ENCODE assay signal across 9 cellular contexts in the genomic region with DNA sequence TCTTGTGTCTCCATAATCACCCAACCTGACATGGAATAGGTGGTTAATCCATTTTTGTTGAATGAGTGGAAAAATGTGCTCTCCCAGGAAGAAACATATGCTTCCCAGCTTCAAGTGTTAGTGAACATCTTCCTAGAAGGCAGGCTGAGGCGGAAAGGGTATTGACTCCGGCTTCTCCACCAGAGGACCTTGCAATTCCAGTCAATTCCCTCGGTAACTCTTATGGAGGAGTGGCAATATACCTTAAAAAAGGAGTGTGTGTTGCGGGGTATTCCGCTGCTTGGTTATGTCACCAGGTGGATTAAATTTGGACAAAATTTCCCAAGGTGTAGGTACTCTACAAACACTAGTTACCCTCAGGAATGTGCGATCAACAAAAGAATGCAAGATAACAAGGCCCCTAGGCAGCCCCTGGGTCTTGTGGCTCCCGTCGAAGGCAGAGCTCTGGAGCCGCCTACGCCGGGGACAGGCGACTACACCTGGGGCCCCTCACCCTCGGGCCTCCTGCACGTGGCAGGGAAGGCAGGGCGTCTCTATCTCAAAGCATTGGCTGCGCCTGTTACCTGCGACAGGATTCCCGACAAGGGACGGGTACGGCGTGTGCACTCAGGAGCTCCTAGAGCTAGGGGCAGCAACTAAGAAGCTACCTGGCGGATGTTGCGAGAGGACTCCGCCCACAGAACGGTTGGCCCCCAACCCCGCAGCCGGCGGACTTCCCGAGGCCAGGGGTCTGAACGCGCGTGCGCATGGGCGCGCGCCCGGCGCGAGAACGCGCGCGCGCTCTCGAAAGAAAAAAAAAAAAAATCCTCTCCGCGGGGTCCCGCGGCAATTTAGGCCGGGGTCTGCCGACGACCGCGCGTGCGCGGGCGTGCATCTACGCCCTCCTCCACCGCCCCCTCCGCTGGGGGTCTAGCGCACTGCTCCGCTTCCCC. TPM values are rescaled to one million over a fixed set of nuclear protein-coding genes. Genes with fewer than 3 reads are reported as not detected.
A peak's percentile ranks its signal among the peaks of the same experiment; 100 is the strongest.
DNase-seq lines count a peak whose midpoint lies in the region; ATAC-seq and TF ChIP-seq lines count a peak whose summit lies in the region.
"Had no signal": no experiment of that assay in that cellular context is flagged by ENCODE, and none has a peak within 500 bp of the region (broad histone marks: within the 10 kb centered on the region; RNA-seq: fewer than 3 reads in every experiment).

A gene (minus strand): TSS at position 659 of the 932 bp plus-strand sequence. CDS start 8,355 bp downstream, outside the sequence.

- H3K27me3 ChIP-seq in Caco-2 (replicated peaks; ENCODE audit: control insufficient read depth, insufficient read depth, low read length) (no peaks in the 10 kb centered on the region), H9 (ENCODE audit: insufficient read depth, low read length) (no peaks in the 10 kb centered on the region), lower lobe of right lung (ENCODE audit: low read depth) (no peaks in the 10 kb centered on the region)

- no peak within 1 kb of the TSS for H3K23ac ChIP-seq in H9 (ENCODE audit: insufficient read length, low read depth, low read length)

- intact Hi-C loops in Caco-2 (cut with micrococcal nuclease; ENCODE audit: unreplicated experiment) (loop anchor here (1.0 to 2.0 kb wide), 4 partner anchors 35 to 431 kb away; no protein-coding TSS in a partner anchor), activated B cell treated with CpG ODN at 0.5 μM for 24 hours (cut with micrococcal nuclease) (loop anchor here (1.0 to 10.0 kb wide), 3 partner anchors 318 to 1029 kb away; a partner anchor contains a TSS), lower lobe of right lung (cut with DNase I) (no loop called here)

- no peaks in the 10 kb centered on the region for H3K9me3 Mint-ChIP-seq in Caco-2 (ENCODE audit: unreplicated experiment)
- no peaks in the 10 kb centered on the region; a peak in 1 of 5 replicates for H3K9me3 Mint-ChIP-seq in H9
- no peaks in the 10 kb centered on the region for H3K9me3 Mint-ChIP-seq in activated B cell treated with CpG ODN at 0.5 μM for 24 hours

- POLR2A ChIA-PET in Caco-2 (lab: Charles Lee) (interaction anchor here (0.6 to 3.4 kb wide), 21 partner anchors 12 to 1778 kb away, joined by 3 to 102 read pairs (median 5); a partner anchor contains a TSS), activated B cell treated with CpG ODN at 0.5 μM for 24 hours (lab: Charles Lee) (interaction anchor here (0.5 to 8.0 kb wide), 39 partner anchors 14 to 925 kb away, joined by 3 to 126 read pairs (median 6); a partner anchor contains a TSS)

- H2BK12ac ChIP-seq in H9 (ENCODE audit: insufficient read length, low read depth, low read length): no peak within 1 kb of the TSS

- no peaks in the 10 kb centered on the region for H3K36me3 ChIP-seq in Caco-2 (ENCODE audit: control insufficient read depth, insufficient read depth, low read length)
- no peaks in the 10 kb centered on the region for H3K36me3 ChIP-seq in lower lobe of right lung

- H3K23me2 ChIP-seq in H9 (ENCODE audit: insufficient read length, low read depth, low read length, poor library complexity, severe bottlenecking): peaks cover 10% of the 10 kb centered on the region

- H3K4me1 Mint-ChIP-seq in Caco-2 (ENCODE audit: low read depth, unreplicated experiment): peaks cover 23% of the 10 kb centered on the region
- H3K4me1 Mint-ChIP-seq in H9: peaks cover 33 to 35% of the 10 kb centered on the region in 2 experiments
- peaks cover 52% of the 10 kb centered on the region for H3K4me1 Mint-ChIP-seq in activated B cell treated with CpG ODN at 0.5 μM for 24 hours

- peak within 1 kb of the TSS; percentile 12 for H3K18ac ChIP-seq in H9 (ENCODE audit: insufficient read length, low read depth, low read length)

- H2BK20ac ChIP-seq in H9 (ENCODE audit: low read depth, low read length, poor library complexity, severe bottlenecking): no peak within 1 kb of the TSS

- TF ChIP-seq CTCF in Caco-2 (IDR thresholded peaks at IDR 0.05; ENCODE audit: insufficient read depth in 1 of 2, low read depth in 1 of 2, low read length in 1 of 2, severe bottlenecking in 1 of 2, unreplicated experiment in 1 of 2): no peak
- TF ChIP-seq CTCF in H9 (conservative IDR thresholded peaks at IDR 0.05): peak; percentile 29; the same call in 2 of the 3 replicates
- no peak for TF ChIP-seq CTCF in activated B cell treated with CpG ODN at 0.5 μM for 24 hours (IDR thresholded peaks at IDR 0.05)
- peak; percentile 30 for TF ChIP-seq CTCF in choroid plexus epithelial cell (conservative IDR thresholded peaks at IDR 0.05; ENCODE audit: low read depth, low read length)
- TF ChIP-seq CTCF in lower lobe of right lung (IDR thresholded peaks at IDR 0.05): no peak

- TSS peak; percentile 92 for BruUV-seq in Caco-2 (replicated peaks; lab: Mats Ljungman, UMichigan)

- no peak within 1 kb of the TSS for H2BK120ac ChIP-seq in H9 (ENCODE audit: low read depth, low read length, poor library complexity, severe bottlenecking)

- no peak within 1 kb of the TSS for H2BK15ac ChIP-seq in H9 (ENCODE audit: low read depth, low read length)

- H3K9ac ChIP-seq in H9 (ENCODE audit: extremely low read depth, insufficient read length, low read length): peak within 1 kb of the TSS; percentile 62

- DNase-seq in Caco-2 (peak; percentile 92 to 94), H9 (peak; percentile 95), NCI-H1694 treated with DMSO at 0.1 percent for 48 hours (lab: John Stamatoyannopoulos, UW) (peak; percentile 62), activated B cell treated with CpG ODN at 0.5 μM for 24 hours (no peak), choroid plexus epithelial cell (ENCODE audit: low read depth) (peak; percentile 37), lower lobe of right lung (peak; percentile 62)
- DNase-seq in stimulated activated CD8-positive, alpha-beta memory T cell treated with anti-CD3 and anti-CD28 coated beads, Interleukin-2, amount 100 ng/mL, for 48 hours (ENCODE audit: low read depth in 2 of 2): peak; percentile 12 to 13

- H3K27ac ChIP-seq in H9 (ENCODE audit: insufficient read length, low read depth, low read length) (peak within 1 kb of the TSS; percentile 32), lower lobe of right lung (peak within 1 kb of the TSS; percentile 80)

- H3K4ac ChIP-seq in H9 (ENCODE audit: low read depth, low read length): no peak within 1 kb of the TSS

- peak within 1 kb of the TSS; percentile 93 for H3K4me2 ChIP-seq in H9 (ENCODE audit: insufficient read depth, insufficient read length, low read length)

- no peak within 1 kb of the TSS for H2AFZ ChIP-seq in H9 (ENCODE audit: low read length)

- H3K27ac Mint-ChIP-seq in Caco-2 (ENCODE audit: unreplicated experiment) (peak within 1 kb of the TSS; percentile 88), H9 (peak within 1 kb of the TSS; percentile 96 to 99 (median 97)), activated B cell treated with CpG ODN at 0.5 μM for 24 hours (peak within 1 kb of the TSS; percentile 94)

- H3K56ac ChIP-seq in H9 (ENCODE audit: insufficient read length, low read depth, low read length): no peak within 1 kb of the TSS

- H3K14ac ChIP-seq in H9 (ENCODE audit: insufficient read depth, low read length): peak within 1 kb of the TSS; percentile 81

- H3K4me1 ChIP-seq in Caco-2 (peaks cover 20% of the 10 kb centered on the region), H9 (ENCODE audit: insufficient read depth, low read length) (peaks cover 13% of the 10 kb centered on the region; the same call in 1 of the 2 replicates), lower lobe of right lung (peaks cover 16% of the 10 kb centered on the region)

- no peak within 1 kb of the TSS for H4K8ac ChIP-seq in H9 (replicated peaks; ENCODE audit: insufficient read length, low read depth, low read length)

- no peaks in the 10 kb centered on the region for H3K9me3 ChIP-seq in Caco-2
- no peaks in the 10 kb centered on the region for H3K9me3 ChIP-seq in H9 (ENCODE audit: control insufficient read depth, low read depth, low read length)
- H3K9me3 ChIP-seq in lower lobe of right lung: no peaks in the 10 kb centered on the region

- no peaks in the 10 kb centered on the region for H4K20me1 ChIP-seq in H9 (ENCODE audit: control insufficient read depth, insufficient read depth, insufficient read length)

- no peaks in the 10 kb centered on the region for H3K79me1 ChIP-seq in H9 (ENCODE audit: insufficient read depth, low read depth, low read length, poor library complexity, severe bottlenecking)

- H3K27me3 Mint-ChIP-seq in Caco-2 (ENCODE audit: insufficient read depth, unreplicated experiment) (no peaks in the 10 kb centered on the region), H9 (ENCODE audit: low read depth) (no peaks in the 10 kb centered on the region), activated B cell treated with CpG ODN at 0.5 μM for 24 hours (no peaks in the 10 kb centered on the region)

- peaks cover 10% of the 10 kb centered on the region; the same call in 1 of the 2 replicates for H3K79me2 ChIP-seq in H9 (ENCODE audit: insufficient read depth, low read length)

- CTCF ChIA-PET in Caco-2 (lab: Charles Lee): interaction anchor here (0.5 to 3.1 kb wide), 14 partner anchors 8 to 534 kb away, joined by 3 to 28 read pairs (median 5); a partner anchor contains a TSS
- CTCF ChIA-PET in activated B cell treated with CpG ODN at 0.5 μM for 24 hours (lab: Charles Lee): interaction anchor here (0.6 to 6.2 kb wide), 17 partner anchors 11 to 328 kb away, joined by 3 to 43 read pairs (median 4); no protein-coding TSS in a partner anchor

- ATAC-seq in activated B cell treated with CpG ODN at 0.5 μM for 24 hours (ENCODE audit: low read depth): peak; percentile 40
- ATAC-seq in lower lobe of right lung: peak; percentile 61 to 67
- ATAC-seq in HG03457 (IDR thresholded peaks at IDR 0.05; ENCODE audit: unreplicated experiment): no peak

- no CpG with 5 or more reads among the region's 63 CpGs for WGBS in H9 (ENCODE audit: extremely low coverage, insufficient read length, low lambda C conversion rate)

- H2AK5ac ChIP-seq in H9 (ENCODE audit: insufficient read length, low read length): no peak within 1 kb of the TSS

- H3K4me3 Mint-ChIP-seq in Caco-2 (ENCODE audit: unreplicated experiment) (peak within 1 kb of the TSS; percentile 84), H9 (peak within 1 kb of the TSS; percentile 87 to 93), activated B cell treated with CpG ODN at 0.5 μM for 24 hours (peak within 1 kb of the TSS; percentile 86)

- peaks cover 21% of the 10 kb centered on the region for H3K36me3 Mint-ChIP-seq in Caco-2 (ENCODE audit: insufficient read depth, unreplicated experiment)
- peaks cover 0 to 3% (median 2%) of the 10 kb centered on the region in 3 experiments; a peak in 4 of 7 replicates for H3K36me3 Mint-ChIP-seq in H9 (ENCODE audit: insufficient read depth in 1 of 3, low read depth in 3 of 3)
- peaks cover 20% of the 10 kb centered on the region for H3K36me3 Mint-ChIP-seq in activated B cell treated with CpG ODN at 0.5 μM for 24 hours (ENCODE audit: low read depth)

- H4K91ac ChIP-seq in H9 (ENCODE audit: insufficient read length, low read depth, low read length): no peak within 1 kb of the TSS

- no peak within 1 kb of the TSS for H3T11ph ChIP-seq in H9 (ENCODE audit: low read length)

- no peak within 1 kb of the TSS for H2BK5ac ChIP-seq in H9 (ENCODE audit: insufficient read length, low read length)

- no peak within 1 kb of the TSS for H4K5ac ChIP-seq in H9 (ENCODE audit: insufficient read length, low read depth, low read length)

- H3K4me3 ChIP-seq in Caco-2 (ENCODE audit: low read depth, low read length): peak within 1 kb of the TSS; percentile 77
- peak within 1 kb of the TSS; percentile 85 for H3K4me3 ChIP-seq in choroid plexus epithelial cell (ENCODE audit: low read depth, low read length)
- peak within 1 kb of the TSS; percentile 96 for H3K4me3 ChIP-seq in lower lobe of right lung

RNA-seq across cellular contexts. Expression of the gene that starts here (rescaled TPM):
- not detected in 2 replicates for total RNA-seq in Caco-2 (2022)
- total RNA-seq in H9 (2021): not detected in 2 replicates
- total RNA-seq in activated B cell treated with CpG ODN at 0.5 μM for 24 hours: not detected in 2 replicates
- total RNA-seq in lower lobe of right lung: not detected
- total RNA-seq: NCI-H460 had no signal

Comparison
In these comparisons a context has a peak if more than half of its experiments do, and no peak if none do; other contexts are left out.
1. Peak in DNase-seq and H3K4me3 ChIP-seq in Caco-2; RNA of the gene not detected or under 1 TPM.
2. Peak in DNase-seq, H3K27ac ChIP-seq, H3K9ac ChIP-seq and H3K4me2 ChIP-seq in H9; RNA of the gene not detected or under 1 TPM.
3. Peak in ATAC-seq in activated B cell treated with CpG ODN at 0.5 μM for 24 hours; RNA of the gene not detected or under 1 TPM.
4. Peak in DNase-seq, ATAC-seq, H3K4me3 ChIP-seq and H3K27ac ChIP-seq in lower lobe of right lung; RNA of the gene not detected or under 1 TPM.
5. CTCF ChIP-seq: peak in H9 (single experiment) and choroid plexus epithelial cell (single experiment); none in Caco-2 (0 of 2), activated B cell treated with CpG ODN at 0.5 μM for 24 hours (single experiment) and lower lobe of right lung (single experiment).
6. Peak in every context shown above with its lines, with median percentiles within 50 percentile points of each other: H3K4me3 ChIP-seq, H3K27ac Mint-ChIP-seq and H3K4me3 Mint-ChIP-seq.